1 cellular context compared by ENCODE assay signal in the genomic region with DNA sequence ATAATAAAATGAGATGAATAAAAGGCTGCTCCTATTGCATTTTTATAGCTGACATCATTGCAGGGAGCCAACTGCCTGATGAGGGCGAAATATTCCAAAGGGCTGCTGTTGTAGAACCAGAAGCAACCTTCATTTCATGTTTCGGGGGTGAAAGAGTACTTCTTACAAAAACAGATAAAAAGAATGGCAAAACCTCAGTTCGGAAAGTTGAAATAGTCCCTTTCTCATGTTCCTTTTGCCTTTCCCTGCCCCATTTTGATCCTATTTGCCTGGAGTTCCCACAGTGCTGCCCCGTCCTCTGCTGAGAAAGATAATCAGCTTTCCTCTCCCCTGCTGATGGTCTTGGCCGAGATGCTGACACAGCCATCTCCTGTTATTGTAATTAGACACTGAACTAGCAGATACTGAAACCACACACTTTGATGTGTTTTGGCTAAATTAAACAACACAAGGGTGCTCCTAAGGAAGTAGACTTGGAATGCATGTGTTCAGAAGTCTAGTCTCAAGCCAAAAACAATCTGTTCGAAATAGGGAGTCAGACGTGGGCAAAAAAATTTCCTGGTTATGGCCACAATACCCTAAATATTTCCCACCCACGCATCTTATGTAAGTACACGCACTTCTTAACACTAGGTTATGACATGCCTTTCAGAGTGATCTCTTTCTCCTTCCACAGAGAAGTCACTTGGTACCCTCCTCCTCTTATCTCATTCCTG.
A peak's percentile ranks its signal among the peaks of the same experiment; 100 is the strongest.
TF ChIP-seq lines count a peak whose summit lies in the region.

No MANE protein-coding gene starts in this region.

TF ChIP-seq in HEK293, 187 proteins besides CTCF, POLR2A, EP300 and RAD21 (continued from another document):
- peak; percentile 12 for TF ChIP-seq ZNF660 (tag by site-specific recombination; IDR thresholded peaks at IDR 0.05)
- TF ChIP-seq SP7 (tag by site-specific recombination; IDR thresholded peaks at IDR 0.05), result peak; percentile 70; the same call in 1 of the 2 replicates
- TF ChIP-seq ZNF394 (tag by site-specific recombination; IDR thresholded peaks at IDR 0.05; ENCODE audit: borderline replicate concordance), result peak; percentile 59; the same call in 1 of the 2 replicates
- TF ChIP-seq ZNF398 (tag by site-specific recombination; IDR thresholded peaks at IDR 0.05), result no peak
- peak; percentile 81 for TF ChIP-seq IKZF3 (tag by site-specific recombination; IDR thresholded peaks at IDR 0.05)
- TF ChIP-seq SALL2 (tag by site-specific recombination; IDR thresholded peaks at IDR 0.05; ENCODE audit: borderline replicate concordance), result no peak
- no peak for TF ChIP-seq ZNF16 (tag by site-specific recombination; IDR thresholded peaks at IDR 0.05; ENCODE audit: low read depth)
- TF ChIP-seq ZNF274 (IDR thresholded peaks at IDR 0.05; ENCODE audit: low read length), result no peak
- no peak for TF ChIP-seq ZNF274 (tag by site-specific recombination; IDR thresholded peaks at IDR 0.05; ENCODE audit: borderline replicate concordance)
- TF ChIP-seq PRDM10 (tag by site-specific recombination; IDR thresholded peaks at IDR 0.05), result peak; percentile 100
- TF ChIP-seq TCF7L2 (IDR thresholded peaks at IDR 0.05; ENCODE audit: borderline replicate concordance, low read depth, low read length), result peak; percentile 87
- TF ChIP-seq, protein P1, sequence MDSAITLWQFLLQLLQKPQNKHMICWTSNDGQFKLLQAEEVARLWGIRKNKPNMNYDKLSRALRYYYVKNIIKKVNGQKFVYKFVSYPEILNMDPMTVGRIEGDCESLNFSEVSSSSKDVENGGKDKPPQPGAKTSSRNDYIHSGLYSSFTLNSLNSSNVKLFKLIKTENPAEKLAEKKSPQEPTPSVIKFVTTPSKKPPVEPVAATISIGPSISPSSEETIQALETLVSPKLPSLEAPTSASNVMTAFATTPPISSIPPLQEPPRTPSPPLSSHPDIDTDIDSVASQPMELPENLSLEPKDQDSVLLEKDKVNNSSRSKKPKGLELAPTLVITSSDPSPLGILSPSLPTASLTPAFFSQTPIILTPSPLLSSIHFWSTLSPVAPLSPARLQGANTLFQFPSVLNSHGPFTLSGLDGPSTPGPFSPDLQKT (IDR thresholded peaks at IDR 0.05; ENCODE audit: borderline replicate concordance, low read depth, low read length), result no peak
- peak; percentile 48; the same call in 1 of the 2 replicates for TF ChIP-seq ZBTB21 (tag by site-specific recombination; IDR thresholded peaks at IDR 0.05)
- peak; percentile 84 for TF ChIP-seq ZBTB17 (tag by site-specific recombination; IDR thresholded peaks at IDR 0.05)
- no peak for TF ChIP-seq ZNF146 (tag by site-specific recombination; IDR thresholded peaks at IDR 0.05)
- no peak; the same call in 1 of the 2 replicates for TF ChIP-seq ZNF629 (tag by site-specific recombination; IDR thresholded peaks at IDR 0.05)
- TF ChIP-seq ZNF426 (tag by site-specific recombination; IDR thresholded peaks at IDR 0.05), result no peak
- peak; percentile 89 for TF ChIP-seq ZXDB (tag by site-specific recombination; IDR thresholded peaks at IDR 0.05)
- 0 out of 2 replicates have a peak, but pooled peaks have one; percentile 4 for TF ChIP-seq ZNF654 (tag by site-specific recombination; IDR thresholded peaks at IDR 0.05; ENCODE audit: low read depth)
- peak; percentile 67 for TF ChIP-seq TRIM28 (IDR thresholded peaks at IDR 0.05; ENCODE audit: borderline replicate concordance, low read length)
- no peak for TF ChIP-seq ZNF664 (tag by site-specific recombination; IDR thresholded peaks at IDR 0.05)
- TF ChIP-seq, protein P2, sequence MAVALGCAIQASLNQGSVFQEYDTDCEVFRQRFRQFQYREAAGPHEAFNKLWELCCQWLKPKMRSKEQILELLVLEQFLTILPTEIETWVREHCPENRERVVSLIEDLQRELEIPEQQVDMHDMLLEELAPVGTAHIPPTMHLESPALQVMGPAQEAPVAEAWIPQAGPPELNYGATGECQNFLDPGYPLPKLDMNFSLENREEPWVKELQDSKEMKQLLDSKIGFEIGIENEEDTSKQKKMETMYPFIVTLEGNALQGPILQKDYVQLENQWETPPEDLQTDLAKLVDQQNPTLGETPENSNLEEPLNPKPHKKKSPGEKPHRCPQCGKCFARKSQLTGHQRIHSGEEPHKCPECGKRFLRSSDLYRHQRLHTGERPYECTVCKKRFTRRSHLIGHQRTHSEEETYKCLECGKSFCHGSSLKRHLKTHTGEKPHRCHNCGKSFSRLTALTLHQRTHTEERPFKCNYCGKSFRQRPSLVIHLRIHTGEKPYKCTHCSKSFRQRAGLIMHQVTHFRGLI (tag by site-specific recombination; IDR thresholded peaks at IDR 0.05), result peak; percentile 27; the same call in 1 of the 2 replicates
- peak; percentile 37; the same call in 1 of the 2 replicates for TF ChIP-seq INSM2 (tag by site-specific recombination; IDR thresholded peaks at IDR 0.05)
- peak; percentile 72; the same call in 1 of the 2 replicates for TF ChIP-seq ZNF2 (tag by site-specific recombination; IDR thresholded peaks at IDR 0.05)
- peak; percentile 58; the same call in 1 of the 2 replicates for TF ChIP-seq ZBTB20 (tag by site-specific recombination; IDR thresholded peaks at IDR 0.05)
- TF ChIP-seq ZBTB44 (tag by site-specific recombination; IDR thresholded peaks at IDR 0.05), result peak; percentile 48
- TF ChIP-seq HOXD13 (CRISPR knock-in tag; IDR thresholded peaks at IDR 0.05; ENCODE audit: borderline replicate concordance), result no peak
- TF ChIP-seq KLF10 (tag by site-specific recombination; IDR thresholded peaks at IDR 0.05), result no peak
- no peak for TF ChIP-seq ZNF302 (tag by site-specific recombination; IDR thresholded peaks at IDR 0.05; ENCODE audit: low read depth)
- TF ChIP-seq OSR2 (tag by site-specific recombination; IDR thresholded peaks at IDR 0.05), result peak; percentile 95
- TF ChIP-seq ZNF600 (tag by site-specific recombination; IDR thresholded peaks at IDR 0.05), result peak; percentile 61; the same call in 1 of the 2 replicates
- no peak; the same call in 1 of the 2 replicates for TF ChIP-seq WT1 (tag by site-specific recombination; IDR thresholded peaks at IDR 0.05)
- TF ChIP-seq KLF17 (tag by site-specific recombination; IDR thresholded peaks at IDR 0.05), result no peak
- TF ChIP-seq FEZF1 (tag by site-specific recombination; IDR thresholded peaks at IDR 0.05), result peak; percentile 77
- TF ChIP-seq ZNF707 (tag by site-specific recombination; IDR thresholded peaks at IDR 0.05), result no peak
- TF ChIP-seq ZNF561 (tag by site-specific recombination; IDR thresholded peaks at IDR 0.05; ENCODE audit: borderline replicate concordance), result 0 out of 2 replicates have a peak, but pooled peaks have one; percentile 25
- no peak for TF ChIP-seq ZNF76 (tag by site-specific recombination; IDR thresholded peaks at IDR 0.05; ENCODE audit: borderline replicate concordance, low read depth)
- 0 out of 2 replicates have a peak, but pooled peaks have one; percentile 70 for TF ChIP-seq ZFP37 (tag by site-specific recombination; IDR thresholded peaks at IDR 0.05)
- 0 out of 2 replicates have a peak, but pooled peaks have one; percentile 18 for TF ChIP-seq ZNF596 (tag by site-specific recombination; IDR thresholded peaks at IDR 0.05)
- TF ChIP-seq ZSCAN5A (tag by site-specific recombination; IDR thresholded peaks at IDR 0.05), result no peak
- TF ChIP-seq ZNF639 (tag by site-specific recombination; IDR thresholded peaks at IDR 0.05), result 0 out of 2 replicates have a peak, but pooled peaks have one; percentile 29
- peak; percentile 65 for TF ChIP-seq ZNF366 (tag by site-specific recombination; conservative IDR thresholded peaks at IDR 0.05)
